Comparison of ENCODE assay signal across 1 cellular context in the genomic region with DNA sequence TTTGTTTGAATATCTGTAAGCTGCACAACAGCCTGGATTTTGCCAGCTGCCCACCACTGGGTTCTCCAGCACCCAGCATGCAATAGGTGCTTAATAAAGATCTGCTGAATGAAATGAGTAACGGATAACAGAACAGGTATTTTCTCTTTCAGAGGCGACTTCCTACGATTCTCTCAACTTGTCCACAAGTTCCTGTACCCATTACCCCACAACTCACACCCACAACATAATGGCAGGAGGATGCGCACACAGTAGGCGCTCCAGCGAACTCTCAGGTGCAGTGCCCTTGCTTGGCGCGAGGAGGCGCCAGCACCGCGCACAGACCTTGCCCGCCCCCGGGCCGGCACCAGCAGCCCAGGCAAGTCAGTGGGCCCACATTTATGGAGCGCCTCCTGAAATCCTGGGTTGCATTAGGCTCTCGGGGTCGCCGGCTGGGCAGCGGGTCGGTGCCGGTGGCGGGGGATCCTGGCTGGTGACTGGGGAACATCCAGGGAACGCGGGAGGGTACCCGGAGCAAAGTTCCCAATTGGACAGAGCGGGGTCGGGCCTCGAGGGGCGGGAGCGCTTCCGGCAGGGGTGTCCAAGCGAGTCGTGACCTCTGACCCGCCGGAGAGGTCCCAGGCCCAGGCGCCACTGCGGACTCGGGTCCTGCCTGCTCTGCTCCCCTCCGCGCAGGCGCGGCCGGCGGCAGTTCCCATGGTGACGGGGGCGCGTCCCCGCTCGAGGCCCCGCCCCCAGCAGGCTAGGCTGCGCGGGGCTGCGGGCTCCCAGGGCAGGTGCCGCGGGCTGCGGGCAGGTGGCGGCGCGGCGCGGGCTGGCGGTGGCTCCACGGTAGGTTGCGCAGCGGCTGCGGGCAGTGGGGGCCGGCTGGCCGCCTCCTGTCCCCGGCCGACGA.
TF ChIP-seq lines count a peak whose summit lies in the region.

Gene KIAA1671, plus strand, starts transcription at position 775 of the 895 bp plus-strand sequence. CDS start 75,284 bp downstream, outside the sequence.

TF ChIP-seq in HepG2, 621 proteins besides CTCF, POLR2A, EP300 and RAD21 (continued from another document and continues in another):
- TF ChIP-seq, protein P1, sequence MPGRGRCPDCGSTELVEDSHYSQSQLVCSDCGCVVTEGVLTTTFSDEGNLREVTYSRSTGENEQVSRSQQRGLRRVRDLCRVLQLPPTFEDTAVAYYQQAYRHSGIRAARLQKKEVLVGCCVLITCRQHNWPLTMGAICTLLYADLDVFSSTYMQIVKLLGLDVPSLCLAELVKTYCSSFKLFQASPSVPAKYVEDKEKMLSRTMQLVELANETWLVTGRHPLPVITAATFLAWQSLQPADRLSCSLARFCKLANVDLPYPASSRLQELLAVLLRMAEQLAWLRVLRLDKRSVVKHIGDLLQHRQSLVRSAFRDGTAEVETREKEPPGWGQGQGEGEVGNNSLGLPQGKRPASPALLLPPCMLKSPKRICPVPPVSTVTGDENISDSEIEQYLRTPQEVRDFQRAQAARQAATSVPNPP (CRISPR knock-in tag; IDR thresholded peaks at IDR 0.05) = no peak
- peak; percentile 82 for TF ChIP-seq SRY (CRISPR knock-in tag; IDR thresholded peaks at IDR 0.05)
- peak; percentile 94 for TF ChIP-seq NR2F6 (IDR thresholded peaks at IDR 0.05)
- TF ChIP-seq NR2F6 (CRISPR knock-in tag; IDR thresholded peaks at IDR 0.05) = peak; percentile 96
- no peak for TF ChIP-seq ZNF121 (CRISPR knock-in tag; IDR thresholded peaks at IDR 0.05)
- peak; percentile 48; the same call in 1 of the 2 replicates for TF ChIP-seq ZNF263 (CRISPR knock-in tag; IDR thresholded peaks at IDR 0.05)
- no peak for TF ChIP-seq HOXA9 (CRISPR knock-in tag; IDR thresholded peaks at IDR 0.05; ENCODE audit: borderline replicate concordance)
- no peak for TF ChIP-seq SP140L (CRISPR knock-in tag; IDR thresholded peaks at IDR 0.05; ENCODE audit: borderline replicate concordance)
- TF ChIP-seq DR1 (CRISPR knock-in tag; IDR thresholded peaks at IDR 0.05) = no peak; the same call in 1 of the 2 replicates
- TF ChIP-seq MED8 (CRISPR knock-in tag; IDR thresholded peaks at IDR 0.05; ENCODE audit: insufficient replicate concordance) = no peak
- no peak for TF ChIP-seq ZNF225 (CRISPR knock-in tag; IDR thresholded peaks at IDR 0.05)
- no peak for TF ChIP-seq ZNF20 (CRISPR knock-in tag; IDR thresholded peaks at IDR 0.05)
- TF ChIP-seq ZNF619 (CRISPR knock-in tag; IDR thresholded peaks at IDR 0.05) = no peak
- TF ChIP-seq, protein P2, sequence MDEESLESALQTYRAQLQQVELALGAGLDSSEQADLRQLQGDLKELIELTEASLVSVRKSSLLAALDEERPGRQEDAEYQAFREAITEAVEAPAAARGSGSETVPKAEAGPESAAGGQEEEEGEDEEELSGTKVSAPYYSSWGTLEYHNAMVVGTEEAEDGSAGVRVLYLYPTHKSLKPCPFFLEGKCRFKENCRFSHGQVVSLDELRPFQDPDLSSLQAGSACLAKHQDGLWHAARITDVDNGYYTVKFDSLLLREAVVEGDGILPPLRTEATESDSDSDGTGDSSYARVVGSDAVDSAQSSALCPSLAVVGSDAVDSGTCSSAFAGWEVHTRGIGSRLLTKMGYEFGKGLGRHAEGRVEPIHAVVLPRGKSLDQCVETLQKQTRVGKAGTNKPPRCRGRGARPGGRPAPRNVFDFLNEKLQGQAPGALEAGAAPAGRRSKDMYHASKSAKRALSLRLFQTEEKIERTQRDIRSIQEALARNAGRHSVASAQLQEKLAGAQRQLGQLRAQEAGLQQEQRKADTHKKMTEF (CRISPR knock-in tag; IDR thresholded peaks at IDR 0.05) = peak; percentile 50; the same call in 1 of the 2 replicates
- TF ChIP-seq IRF1 (CRISPR knock-in tag; IDR thresholded peaks at IDR 0.05; ENCODE audit: low read depth) = no peak
- TF ChIP-seq, protein P3, sequence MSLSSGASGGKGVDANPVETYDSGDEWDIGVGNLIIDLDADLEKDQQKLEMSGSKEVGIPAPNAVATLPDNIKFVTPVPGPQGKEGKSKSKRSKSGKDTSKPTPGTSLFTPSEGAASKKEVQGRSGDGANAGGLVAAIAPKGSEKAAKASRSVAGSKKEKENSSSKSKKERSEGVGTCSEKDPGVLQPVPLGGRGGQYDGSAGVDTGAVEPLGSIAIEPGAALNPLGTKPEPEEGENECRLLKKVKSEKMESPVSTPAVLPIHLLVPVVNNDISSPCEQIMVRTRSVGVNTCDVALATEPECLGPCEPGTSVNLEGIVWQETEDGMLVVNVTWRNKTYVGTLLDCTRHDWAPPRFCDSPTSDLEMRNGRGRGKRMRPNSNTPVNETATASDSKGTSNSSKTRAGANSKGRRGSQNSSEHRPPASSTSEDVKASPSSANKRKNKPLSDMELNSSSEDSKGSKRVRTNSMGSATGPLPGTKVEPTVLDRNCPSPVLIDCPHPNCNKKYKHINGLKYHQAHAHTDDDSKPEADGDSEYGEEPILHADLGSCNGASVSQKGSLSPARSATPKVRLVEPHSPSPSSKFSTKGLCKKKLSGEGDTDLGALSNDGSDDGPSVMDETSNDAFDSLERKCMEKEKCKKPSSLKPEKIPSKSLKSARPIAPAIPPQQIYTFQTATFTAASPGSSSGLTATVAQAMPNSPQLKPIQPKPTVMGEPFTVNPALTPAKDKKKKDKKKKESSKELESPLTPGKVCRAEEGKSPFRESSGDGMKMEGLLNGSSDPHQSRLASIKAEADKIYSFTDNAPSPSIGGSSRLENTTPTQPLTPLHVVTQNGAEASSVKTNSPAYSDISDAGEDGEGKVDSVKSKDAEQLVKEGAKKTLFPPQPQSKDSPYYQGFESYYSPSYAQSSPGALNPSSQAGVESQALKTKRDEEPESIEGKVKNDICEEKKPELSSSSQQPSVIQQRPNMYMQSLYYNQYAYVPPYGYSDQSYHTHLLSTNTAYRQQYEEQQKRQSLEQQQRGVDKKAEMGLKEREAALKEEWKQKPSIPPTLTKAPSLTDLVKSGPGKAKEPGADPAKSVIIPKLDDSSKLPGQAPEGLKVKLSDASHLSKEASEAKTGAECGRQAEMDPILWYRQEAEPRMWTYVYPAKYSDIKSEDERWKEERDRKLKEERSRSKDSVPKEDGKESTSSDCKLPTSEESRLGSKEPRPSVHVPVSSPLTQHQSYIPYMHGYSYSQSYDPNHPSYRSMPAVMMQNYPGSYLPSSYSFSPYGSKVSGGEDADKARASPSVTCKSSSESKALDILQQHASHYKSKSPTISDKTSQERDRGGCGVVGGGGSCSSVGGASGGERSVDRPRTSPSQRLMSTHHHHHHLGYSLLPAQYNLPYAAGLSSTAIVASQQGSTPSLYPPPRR (CRISPR knock-in tag; IDR thresholded peaks at IDR 0.05; ENCODE audit: borderline replicate concordance) = peak; percentile 65; the same call in 1 of the 2 replicates
- TF ChIP-seq ZNF142 (CRISPR knock-in tag; IDR thresholded peaks at IDR 0.05) = no peak
- no peak for TF ChIP-seq FOXC1 (CRISPR knock-in tag; IDR thresholded peaks at IDR 0.05; ENCODE audit: borderline replicate concordance)
- TF ChIP-seq SUZ12 (IDR thresholded peaks at IDR 0.05; ENCODE audit: low read depth, low read length) = no peak
- no peak for TF ChIP-seq NAIF1 (CRISPR knock-in tag; IDR thresholded peaks at IDR 0.05; ENCODE audit: borderline replicate concordance)
- TF ChIP-seq ZNF160 (CRISPR knock-in tag; IDR thresholded peaks at IDR 0.05) = no peak
- TF ChIP-seq MXD3 (CRISPR knock-in tag; IDR thresholded peaks at IDR 0.05) = no peak; the same call in 1 of the 2 replicates
- TF ChIP-seq ZBTB7A (CRISPR knock-in tag; IDR thresholded peaks at IDR 0.05) = peak; percentile 76; the same call in 1 of the 2 replicates
- no peak for TF ChIP-seq ZNF446 (CRISPR knock-in tag; IDR thresholded peaks at IDR 0.05)
- no peak for TF ChIP-seq ZNF709 (CRISPR knock-in tag; IDR thresholded peaks at IDR 0.05)
- TF ChIP-seq NKX3-1 (CRISPR knock-in tag; IDR thresholded peaks at IDR 0.05) = no peak
- TF ChIP-seq KAT7 (CRISPR knock-in tag; IDR thresholded peaks at IDR 0.05; ENCODE audit: borderline replicate concordance) = no peak; the same call in 1 of the 2 replicates
- 0 out of 2 replicates have a peak, but pooled peaks have one; percentile 13 for TF ChIP-seq FOXO1 (CRISPR knock-in tag; IDR thresholded peaks at IDR 0.05)
- no peak for TF ChIP-seq HDAC6 (IDR thresholded peaks at IDR 0.05; ENCODE audit: low read depth, low read length)
- TF ChIP-seq KLF11 (CRISPR knock-in tag; IDR thresholded peaks at IDR 0.05) = no peak
- TF ChIP-seq, protein P4, sequence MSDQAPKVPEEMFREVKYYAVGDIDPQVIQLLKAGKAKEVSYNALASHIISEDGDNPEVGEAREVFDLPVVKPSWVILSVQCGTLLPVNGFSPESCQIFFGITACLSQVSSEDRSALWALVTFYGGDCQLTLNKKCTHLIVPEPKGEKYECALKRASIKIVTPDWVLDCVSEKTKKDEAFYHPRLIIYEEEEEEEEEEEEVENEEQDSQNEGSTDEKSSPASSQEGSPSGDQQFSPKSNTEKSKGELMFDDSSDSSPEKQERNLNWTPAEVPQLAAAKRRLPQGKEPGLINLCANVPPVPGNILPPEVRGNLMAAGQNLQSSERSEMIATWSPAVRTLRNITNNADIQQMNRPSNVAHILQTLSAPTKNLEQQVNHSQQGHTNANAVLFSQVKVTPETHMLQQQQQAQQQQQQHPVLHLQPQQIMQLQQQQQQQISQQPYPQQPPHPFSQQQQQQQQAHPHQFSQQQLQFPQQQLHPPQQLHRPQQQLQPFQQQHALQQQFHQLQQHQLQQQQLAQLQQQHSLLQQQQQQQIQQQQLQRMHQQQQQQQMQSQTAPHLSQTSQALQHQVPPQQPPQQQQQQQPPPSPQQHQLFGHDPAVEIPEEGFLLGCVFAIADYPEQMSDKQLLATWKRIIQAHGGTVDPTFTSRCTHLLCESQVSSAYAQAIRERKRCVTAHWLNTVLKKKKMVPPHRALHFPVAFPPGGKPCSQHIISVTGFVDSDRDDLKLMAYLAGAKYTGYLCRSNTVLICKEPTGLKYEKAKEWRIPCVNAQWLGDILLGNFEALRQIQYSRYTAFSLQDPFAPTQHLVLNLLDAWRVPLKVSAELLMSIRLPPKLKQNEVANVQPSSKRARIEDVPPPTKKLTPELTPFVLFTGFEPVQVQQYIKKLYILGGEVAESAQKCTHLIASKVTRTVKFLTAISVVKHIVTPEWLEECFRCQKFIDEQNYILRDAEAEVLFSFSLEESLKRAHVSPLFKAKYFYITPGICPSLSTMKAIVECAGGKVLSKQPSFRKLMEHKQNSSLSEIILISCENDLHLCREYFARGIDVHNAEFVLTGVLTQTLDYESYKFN (CRISPR knock-in tag; conservative IDR thresholded peaks at IDR 0.05) = peak; percentile 64
- TF ChIP-seq CENPX (CRISPR knock-in tag; IDR thresholded peaks at IDR 0.05) = no peak
- TF ChIP-seq ZNF326 (CRISPR knock-in tag; IDR thresholded peaks at IDR 0.05; ENCODE audit: borderline replicate concordance) = no peak
- TF ChIP-seq JUNB (CRISPR knock-in tag; IDR thresholded peaks at IDR 0.05; ENCODE audit: borderline replicate concordance) = no peak
- TF ChIP-seq XBP1 (CRISPR knock-in tag; IDR thresholded peaks at IDR 0.05) = no peak
- peak; percentile 49; the same call in 1 of the 2 replicates for TF ChIP-seq HNF4A (CRISPR knock-in tag; IDR thresholded peaks at IDR 0.05)
- no peak for TF ChIP-seq ZFAT (CRISPR knock-in tag; conservative IDR thresholded peaks at IDR 0.05)
- TF ChIP-seq ZNF513 (CRISPR knock-in tag; conservative IDR thresholded peaks at IDR 0.05) = no peak
